In the genomic region with DNA sequence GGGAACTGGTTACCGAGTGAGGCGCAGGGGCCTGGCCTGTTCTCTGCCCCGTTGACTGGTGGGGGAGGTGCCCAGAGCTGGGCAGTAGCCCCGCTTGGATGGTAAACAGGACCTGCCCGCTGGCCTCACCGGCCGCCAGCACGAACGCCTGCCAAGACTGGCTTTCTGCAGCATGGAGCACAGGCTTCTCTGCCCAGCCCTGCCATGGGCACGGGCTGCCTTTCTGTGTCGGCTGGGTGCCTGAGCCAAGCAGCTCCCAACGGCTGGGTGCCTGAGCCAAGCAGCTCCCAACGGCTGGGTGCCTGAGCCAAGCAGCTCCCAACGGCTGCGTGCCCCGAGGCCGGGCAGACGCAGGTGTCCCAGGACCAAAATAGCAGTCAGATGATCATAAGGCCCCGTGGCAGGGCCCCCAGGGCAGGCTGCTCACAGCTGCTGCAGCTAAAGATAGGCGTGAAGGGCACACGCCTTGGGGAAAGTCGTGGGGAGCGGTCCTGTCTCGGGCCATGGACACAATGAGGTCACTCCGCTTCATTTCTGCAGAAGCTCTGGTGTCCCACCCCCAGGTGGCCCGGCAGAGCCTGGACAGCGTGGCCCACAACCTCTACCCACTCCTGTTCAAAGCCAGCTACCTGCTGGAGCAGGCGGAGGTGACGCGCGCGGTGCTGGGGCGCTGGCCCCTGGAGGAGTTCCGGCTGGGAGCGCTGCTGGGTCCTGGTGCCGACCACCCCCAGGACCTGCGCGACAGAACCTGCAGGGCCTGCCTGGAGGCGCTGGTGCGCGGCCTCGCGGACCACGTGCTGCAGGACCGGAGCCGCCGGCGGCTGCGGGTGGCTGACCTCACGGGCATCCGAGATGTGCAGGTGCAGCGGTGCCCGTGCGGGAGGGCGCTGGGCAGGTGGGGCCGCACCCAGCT, we compare ENCODE assay signal across 10 cellular contexts. TPM values are rescaled to one million over a fixed set of nuclear protein-coding genes. Genes with fewer than 3 reads are reported as not detected.
A peak's percentile ranks its signal among the peaks of the same experiment; 100 is the strongest.
DNase-seq lines count a peak whose midpoint lies in the region; ATAC-seq and TF ChIP-seq lines count a peak whose summit lies in the region.
"Had no signal": no experiment of that assay in that cellular context is flagged by ENCODE, and none has a peak within 500 bp of the region (broad histone marks: within the 10 kb centered on the region; RNA-seq: fewer than 3 reads in every experiment).

A gene (plus strand): TSS at position 460 of the 913 bp plus-strand sequence. CDS start 44 bp downstream, at position 504.

- H3K36me3 ChIP-seq in heart left ventricle (peaks cover 0 to 15% (median 0%) of the 10 kb centered on the region in 9 donors), spleen (no peaks in the 10 kb centered on the region)
- H3K36me3 ChIP-seq: SJSA1 had no signal

- 10 to 21% (median 18%) methylated on average over 17 to 56 of the region's 56 CpGs for WGBS in heart left ventricle, 4 donors
- WGBS in spleen, 5 donors, result 16 to 26% (median 23%) methylated on average over 34 to 56 of the region's 56 CpGs

- ATAC-seq in heart left ventricle, result peak; percentile 73 to 78 (median 78)

- intact Hi-C loops in heart left ventricle (cut with DNase I) (loop anchor here in 2 of 10 donors (1.0 to 2.0 kb wide), 2 partner anchors 27 to 28 kb away; a partner anchor contains a TSS), spleen (cut with DNase I; ENCODE audit: low total_unique reads) (no loop called here)

- peak in 1 of 2 donors; percentile 57 for TF ChIP-seq POLR2A in heart left ventricle (IDR thresholded peaks at IDR 0.05)
- TF ChIP-seq POLR2A in spleen (IDR thresholded peaks at IDR 0.05), result no peak

- DNase-seq in activated CD8-positive, alpha-beta memory T cell treated with anti-CD3 and anti-CD28 coated beads for 24 hours, result peak; percentile 67
- no peak for DNase-seq in activated CD8-positive, alpha-beta memory T cell treated with anti-CD3 and anti-CD28 coated beads, Interleukin-2, amount 50 U/mL, for 4 hours
- DNase-seq in NCI-H146 treated with DMSO at 0.1 percent for 48 hours (lab: John Stamatoyannopoulos, UW; ENCODE audit: unreplicated experiment) (peak; percentile 54), heart left ventricle (peak; percentile 79 to 92 (median 85)), spleen (peak; percentile 84), ACHN (no peak), activated gamma-delta T cell treated with Interleukin-2 at 50 U/mL for 16 hours (no peak)
- no peak for DNase-seq in effector CD8-positive, alpha-beta T cell (lab: John Stamatoyannopoulos, UW)
- DNase-seq: DND-41 had no signal

- peaks cover 0 to 12% (median 0%) of the 10 kb centered on the region in 9 donors for H3K27me3 ChIP-seq in heart left ventricle
- H3K27me3 ChIP-seq in spleen (replicated peaks in 1 of 7), result peaks cover 0 to 56% (median 14%) of the 10 kb centered on the region in 7 donors
- H3K27me3 ChIP-seq: SJSA1 had no signal

- peak within 1 kb of the TSS; percentile 76 to 97 (median 92) for H3K27ac ChIP-seq in heart left ventricle
- peak within 1 kb of the TSS in 1 of 8 donors; percentile 17 for H3K27ac ChIP-seq in spleen
- H3K27ac ChIP-seq: SJSA1 had no signal

- in situ Hi-C loops in ACHN (cut with HindIII; ENCODE audit: low pct_ligation_motif_present, low pct_unique_long_range_greater_than_20kb, low sequenced_read_pairs), result no loop called here

- H3K4me1 ChIP-seq in heart left ventricle (peaks cover 0 to 62% (median 27%) of the 10 kb centered on the region in 12 donors), spleen (peaks cover 0 to 28% (median 24%) of the 10 kb centered on the region in 6 donors)

- H3K4me3 ChIP-seq in heart left ventricle (peak within 1 kb of the TSS in 11 of 12 donors; percentile 3 to 55 (median 44)), spleen (peak within 1 kb of the TSS in 2 of 8 donors; percentile 10 to 57)
- H3K4me3 ChIP-seq: SJSA1 had no signal

- peak in 1 of 12 donors; percentile 3 for TF ChIP-seq CTCF in heart left ventricle (IDR thresholded peaks at IDR 0.05)
- TF ChIP-seq CTCF in spleen (IDR thresholded peaks at IDR 0.05 in 8 of 11, conservative IDR thresholded peaks at IDR 0.05 in 3 of 11), result no peak

- H3K9me3 ChIP-seq in heart left ventricle, result no peaks in the 10 kb centered on the region
- H3K9me3 ChIP-seq in spleen, result no peaks in the 10 kb centered on the region
- H3K9me3 ChIP-seq: SJSA1 had no signal

RNA-seq across cellular contexts. Expression of the gene that starts here (rescaled TPM):
- total RNA-seq in heart left ventricle (100 to 1,000 TPM in 2 of 9 donors, 10 to 100 TPM in 6, 1 to 10 TPM in 1; 7.6 to 133 (median 40.3) TPM), spleen (not detected)
- polyA plus RNA-seq in heart left ventricle (10 to 100 TPM in 1 of 2 donors, 1 to 10 TPM in 1; 6.1 to 50.3 TPM), spleen (under 1 TPM in 1 of 3 donors, not detected in 2; 0.10 TPM)
- total RNA-seq: SJSA1 had no signal

Comparison
In these comparisons a context has a peak if more than half of its experiments do, and no peak if none do; other contexts are left out.
1. RNA of the gene that starts here (total RNA-seq): 7.6 to 133 TPM in heart left ventricle; not detected in spleen; every median in the first group is over 4 times any median in the second.
2. RNA of the gene that starts here (polyA plus RNA-seq): 6.1 to 50.3 TPM in heart left ventricle; 0.10 TPM in spleen; every median in the first group is over 4 times any median in the second.
3. DNase-seq: peak in activated CD8-positive, alpha-beta memory T cell treated with anti-CD3 and anti-CD28 coated beads for 24 hours (single experiment), NCI-H146 treated with DMSO at 0.1 percent for 48 hours (single experiment) and heart left ventricle (5 of 5); none in activated CD8-positive, alpha-beta memory T cell treated with anti-CD3 and anti-CD28 coated beads, Interleukin-2, amount 50 U/mL, for 4 hours (single experiment), effector CD8-positive, alpha-beta T cell (single experiment), ACHN (single experiment) and activated gamma-delta T cell treated with Interleukin-2 at 50 U/mL for 16 hours (single experiment).
4. Peak in DNase-seq in spleen; RNA of the gene not detected or under 1 TPM.